Comparison of ENCODE assay signal across 18 cellular contexts in genomic region chr4:101594588-101594987, GRCh38.
DNase-seq lines count a peak whose midpoint lies in the region; ATAC-seq and TF ChIP-seq lines count a peak whose summit lies in the region.
"Had no signal": no experiment of that assay in that cellular context is flagged by ENCODE, and none has a peak within 500 bp of the region (broad histone marks: within the 10 kb centered on the region; RNA-seq: fewer than 3 reads in every experiment).

No MANE protein-coding gene starts in this region.

- TF ChIP-seq CTCF in HCT116 (IDR thresholded peaks at IDR 0.05 in 2 of 3, conservative IDR thresholded peaks at IDR 0.05 in 1 of 3; ENCODE audit: borderline replicate concordance in 1 of 3, insufficient read depth in 1 of 3, low read depth in 2 of 3, low read length in 2 of 3) (no peak), colonic mucosa (IDR thresholded peaks at IDR 0.05) (no peak), mucosa of descending colon (IDR thresholded peaks at IDR 0.05) (no peak), transverse colon (IDR thresholded peaks at IDR 0.05) (no peak), tibial nerve (IDR thresholded peaks at IDR 0.05) (no peak)

- H3K4me3 ChIP-seq in HCT116 (replicated peaks in 1 of 2; ENCODE audit: low read depth in 1 of 2, low read length in 2 of 2) (no peak overlapping the region), colonic mucosa (no peak overlapping the region), mucosa of descending colon (no peak overlapping the region), transverse colon (no peak overlapping the region), tibial nerve (no peak overlapping the region)
- H3K4me3 ChIP-seq: A549; BLaER1 treated with 17β-estradiol and CSF1 and Interleukin-3, amounts not matched to agents 10 nM and 100 nM had no signal

- H3K79me2 ChIP-seq in HCT116 (ENCODE audit: insufficient read depth, low read length), result no peaks in the 10 kb centered on the region

- TF ChIP-seq RAD21 in HCT116 (IDR thresholded peaks at IDR 0.05; ENCODE audit: low read depth), result no peak

- peak overlapping the region; percentile 42 for H2AFZ ChIP-seq in HCT116 (ENCODE audit: low read depth, low read length, poor library complexity, severe bottlenecking)

- RAD21 ChIA-PET in HCT116 (lab: Charles Lee; ENCODE audit: low non-redundant PET in 1 of 2, low total read pairs in 2 of 2, uncharacterized antibody in 2 of 2, unreplicated experiment in 2 of 2), result no interaction called here

- 41 to 78% methylated on average over 2 to 11 of the region's 11 CpGs for WGBS in transverse colon (ENCODE audit: low coverage in 1 of 2), 2 donors
- 95 to 97% methylated on average over 11 of the region's 11 CpGs for WGBS in tibial nerve, 2 donors

- TF ChIP-seq POLR2A in HCT116 (IDR thresholded peaks at IDR 0.05; ENCODE audit: borderline replicate concordance, extremely low read depth, insufficient read depth, insufficient read length) (no peak), transverse colon (IDR thresholded peaks at IDR 0.05) (no peak), tibial nerve (IDR thresholded peaks at IDR 0.05) (no peak)

- ATAC-seq in HCT116, result no peak
- peak; percentile 86 for ATAC-seq in mucosa of descending colon
- ATAC-seq in HG03175 (IDR thresholded peaks at IDR 0.05; ENCODE audit: unreplicated experiment), result no peak
- ATAC-seq: A549; CD8-positive, alpha-beta T cell had no signal

- no peak overlapping the region for H3K9ac ChIP-seq in HCT116 (ENCODE audit: low read length)
- H3K9ac ChIP-seq in colonic mucosa (ENCODE audit: low read depth in 2 of 2, low read length in 2 of 2), result no peak overlapping the region
- H3K9ac ChIP-seq: BLaER1 treated with 17β-estradiol and CSF1 and Interleukin-3, amounts not matched to agents 10 nM and 100 nM had no signal

- in situ Hi-C loops in transverse colon (cut with MboI; ENCODE audit: low pct_ligation_motif_present in 1 of 4, low pct_unique_long_range_greater_than_20kb in 1 of 4, low sequenced_read_pairs in 3 of 4), result no loop called here

- no peaks in the 10 kb centered on the region for H3K4me1 ChIP-seq in HCT116 (ENCODE audit: control insufficient read depth in 1 of 2, insufficient read depth in 2 of 2, low read length in 2 of 2)
- no peaks in the 10 kb centered on the region for H3K4me1 ChIP-seq in colonic mucosa
- no peaks in the 10 kb centered on the region for H3K4me1 ChIP-seq in mucosa of descending colon (ENCODE audit: low read depth)
- H3K4me1 ChIP-seq in transverse colon, result peaks cover 0 to 5% (median 0%) of the 10 kb centered on the region in 4 donors
- no peaks in the 10 kb centered on the region for H3K4me1 ChIP-seq in tibial nerve
- H3K4me1 ChIP-seq: Caco-2 had no signal

- POLR2A ChIA-PET in HCT116 (lab: Charles Lee), result no interaction called here

- no peak for TF ChIP-seq EP300 in transverse colon (IDR thresholded peaks at IDR 0.05; ENCODE audit: low read depth)
- TF ChIP-seq EP300 in tibial nerve (IDR thresholded peaks at IDR 0.05), result no peak

- no peaks in the 10 kb centered on the region for H3K9me3 ChIP-seq in HCT116 (ENCODE audit: control insufficient read depth in 1 of 2, insufficient read depth in 1 of 2, low read depth in 1 of 2, low read length in 2 of 2)
- H3K9me3 ChIP-seq in colonic mucosa, result no peaks in the 10 kb centered on the region
- no peaks in the 10 kb centered on the region for H3K9me3 ChIP-seq in mucosa of descending colon
- H3K9me3 ChIP-seq in transverse colon, result no peaks in the 10 kb centered on the region
- H3K9me3 ChIP-seq in tibial nerve, result no peaks in the 10 kb centered on the region
- H3K9me3 ChIP-seq: A549; BLaER1 treated with 17β-estradiol and CSF1 and Interleukin-3, amounts not matched to agents 10 nM and 100 nM; Caco-2 had no signal

- DNase-seq in HCT116 (ENCODE audit: low read depth, low spot score) (no peak), colonic mucosa (peak; percentile 52), mucosa of descending colon (peak; percentile 59 to 71 (median 66)), transverse colon (peak; percentile 72), tibial nerve (ENCODE audit: low spot score in 2 of 2) (no peak), HUDEP-2 (lab: John Stamatoyannopoulos, UW; ENCODE audit: unreplicated experiment in 76 of 76) (no peak)
- DNase-seq: AML-193; Caco-2; Calu3; CD4-positive, alpha-beta T cell; CD8-positive, alpha-beta T cell; DMS79 treated with DMSO at 0.1 percent for 48 hours; GF-D8 had no signal

- no peaks in the 10 kb centered on the region for H3K9me2 ChIP-seq in HCT116 (ENCODE audit: insufficient read depth)

- no TSS peak for BruUV-seq in HCT116 (replicated peaks; lab: Mats Ljungman, UMichigan)

- no peaks in the 10 kb centered on the region for H3K27me3 ChIP-seq in HCT116 (ENCODE audit: insufficient read depth, low read length)
- no peaks in the 10 kb centered on the region for H3K27me3 ChIP-seq in colonic mucosa
- H3K27me3 ChIP-seq in transverse colon, result no peaks in the 10 kb centered on the region
- no peaks in the 10 kb centered on the region for H3K27me3 ChIP-seq in tibial nerve
- H3K27me3 ChIP-seq: BLaER1 treated with 17β-estradiol and CSF1 and Interleukin-3, amounts not matched to agents 10 nM and 100 nM had no signal

- intact Hi-C loops in HCT116 (cut with micrococcal nuclease) (no loop called here), colonic mucosa (cut with DNase I) (loop anchor here (10.0 kb wide), 1 partner anchor 430 kb away; no protein-coding TSS in a partner anchor), mucosa of descending colon (cut with DNase I, micrococcal nuclease) (no loop called here), transverse colon (cut with DNase I; ENCODE audit: low total_unique reads) (no loop called here)

- H3K4me2 ChIP-seq in HCT116 (ENCODE audit: low read length), result no peak overlapping the region
- H3K4me2 ChIP-seq: A549 had no signal

- CTCF ChIA-PET in HCT116 (lab: Charles Lee), result interaction anchor here (0.7 kb wide), 1 partner anchor 40 kb away, joined by 4 read pairs; no protein-coding TSS in a partner anchor

- no peaks in the 10 kb centered on the region for H4K20me1 ChIP-seq in HCT116 (ENCODE audit: insufficient read depth)
- H4K20me1 ChIP-seq: BLaER1 treated with 17β-estradiol and CSF1 and Interleukin-3, amounts not matched to agents 10 nM and 100 nM had no signal

- no peaks in the 10 kb centered on the region for H3K36me3 ChIP-seq in HCT116 (ENCODE audit: control insufficient read depth in 1 of 2, insufficient read depth in 2 of 2, low read length in 2 of 2)
- no peaks in the 10 kb centered on the region for H3K36me3 ChIP-seq in colonic mucosa
- H3K36me3 ChIP-seq in mucosa of descending colon (ENCODE audit: low read depth), result no peaks in the 10 kb centered on the region
- H3K36me3 ChIP-seq in transverse colon, result no peaks in the 10 kb centered on the region
- H3K36me3 ChIP-seq in tibial nerve, result no peaks in the 10 kb centered on the region
- H3K36me3 ChIP-seq: BLaER1 treated with 17β-estradiol and CSF1 and Interleukin-3, amounts not matched to agents 10 nM and 100 nM had no signal

- no peak overlapping the region for H3K27ac ChIP-seq in HCT116 (ENCODE audit: low read depth, low read length)
- H3K27ac ChIP-seq in colonic mucosa, result no peak overlapping the region
- H3K27ac ChIP-seq in transverse colon, result no peak overlapping the region
- H3K27ac ChIP-seq in tibial nerve, result no peak overlapping the region
- H3K27ac ChIP-seq: 22Rv1, A549, C4-2B had no signal

TF ChIP-seq in HCT116, 20 proteins besides CTCF, POLR2A, EP300 and RAD21:
- no peak for TF ChIP-seq JUND (IDR thresholded peaks at IDR 0.05)
- no peak for TF ChIP-seq SRF (IDR thresholded peaks at IDR 0.05; ENCODE audit: low read depth)
- TF ChIP-seq ATF3 (IDR thresholded peaks at IDR 0.05), result no peak
- no peak for TF ChIP-seq ZNF274 (IDR thresholded peaks at IDR 0.05; ENCODE audit: low read depth, low read length)
- no peak for TF ChIP-seq ZBTB33 (IDR thresholded peaks at IDR 0.05; ENCODE audit: extremely low read depth, insufficient replicate concordance, low read length)
- no peak for TF ChIP-seq ELF1 (IDR thresholded peaks at IDR 0.05; ENCODE audit: borderline replicate concordance, low read depth)
- TF ChIP-seq ZFX (IDR thresholded peaks at IDR 0.05), result no peak
- no peak for TF ChIP-seq TCF7L2 (IDR thresholded peaks at IDR 0.05; ENCODE audit: borderline replicate concordance, extremely low read depth, insufficient read depth, insufficient read length)
- no peak for TF ChIP-seq YY1 (IDR thresholded peaks at IDR 0.05; ENCODE audit: extremely low read depth, insufficient replicate concordance, low read depth, low read length)
TF ChIP-seq in HCT116: peak in this region for 0.

Comparison
In these comparisons a context has a peak if more than half of its experiments do, and no peak if none do; other contexts are left out.
1. DNase-seq: peak in colonic mucosa (single experiment), mucosa of descending colon (3 of 3) and transverse colon (single experiment); none in HCT116 (single experiment), tibial nerve (0 of 2) and HUDEP-2 (0 of 76).